In genomic region chr2:210172219-210172575, GRCh38 we compare ENCODE assay signal across 8 cellular contexts. TPM values are rescaled to one million over a fixed set of nuclear protein-coding genes. Genes with fewer than 3 reads are reported as not detected.
DNase-seq lines count a peak whose midpoint lies in the region; ATAC-seq and TF ChIP-seq lines count a peak whose summit lies in the region.

No MANE protein-coding gene starts in this region.

- H3K9me2 ChIP-seq in PC-3 (replicated peaks; ENCODE audit: low read length): no peaks in the 10 kb centered on the region

- H3K9me3 ChIP-seq in PC-3 (ENCODE audit: low read length) (no peaks in the 10 kb centered on the region), esophagus squamous epithelium (no peaks in the 10 kb centered on the region)

- no peak for TF ChIP-seq POLR2A in esophagus squamous epithelium (IDR thresholded peaks at IDR 0.05)

- BruUV-seq in PC-3 (replicated peaks; lab: Mats Ljungman, UMichigan): no TSS peak

- no peaks in the 10 kb centered on the region for H3K36me3 ChIP-seq in PC-3 (ENCODE audit: low read depth, low read length)
- no peaks in the 10 kb centered on the region for H3K36me3 ChIP-seq in esophagus squamous epithelium
- H3K36me3 ChIP-seq in rectal smooth muscle tissue (ENCODE audit: control insufficient read depth, insufficient read depth, low read length): no peaks in the 10 kb centered on the region

- TF ChIP-seq CTCF in PC-3 (conservative IDR thresholded peaks at IDR 0.05; ENCODE audit: low read depth, low read length): no peak
- TF ChIP-seq CTCF in esophagus squamous epithelium (IDR thresholded peaks at IDR 0.05): no peak

- DNase-seq in ELR (ENCODE audit: low read depth) (peak; percentile 24), PC-3 (no peak), esophagus squamous epithelium (lab: John Stamatoyannopoulos, UW) (no peak), globus pallidus (ENCODE audit: low spot score) (no peak), HuH-7 (ENCODE audit: low spot score) (no peak), pons (ENCODE audit: low spot score) (no peak)
- no peak for DNase-seq in activated CD4-positive, alpha-beta T cell treated with anti-CD3 and anti-CD28 coated beads, Interleukin-2, amount 50 U/mL, for 48 hours

- CTCF ChIA-PET in PC-3 (lab: Charles Lee): no interaction called here

- H3K27ac ChIP-seq in PC-3 (ENCODE audit: low read length) (no peak overlapping the region), esophagus squamous epithelium (peak overlapping the region in 3 of 4 donors; percentile 100), rectal smooth muscle tissue (ENCODE audit: low read depth, low read length) (peak overlapping the region; percentile 82)

- H3F3A ChIP-seq in PC-3 (ENCODE audit: low read length, unreplicated experiment): peaks cover 6% of the 10 kb centered on the region

- POLR2A ChIA-PET in PC-3 (lab: Charles Lee; ENCODE audit: unreplicated experiment): no interaction called here

- no peaks in the 10 kb centered on the region; the same call in 1 of the 2 replicates for H3K27me3 ChIP-seq in PC-3 (ENCODE audit: low read length)
- H3K27me3 ChIP-seq in esophagus squamous epithelium: no peaks in the 10 kb centered on the region
- no peaks in the 10 kb centered on the region for H3K27me3 ChIP-seq in rectal smooth muscle tissue (ENCODE audit: control insufficient read depth, insufficient read depth, low read length)

- 16 to 19% methylated on average over 8 of the region's 8 CpGs for WGBS in esophagus squamous epithelium, 2 donors

- H3K4me1 ChIP-seq in PC-3 (ENCODE audit: insufficient read depth, low read length) (peaks cover 17% of the 10 kb centered on the region), esophagus squamous epithelium (peaks cover 0 to 41% (median 21%) of the 10 kb centered on the region in 3 donors), rectal smooth muscle tissue (ENCODE audit: control insufficient read depth, insufficient read depth, low read length) (peaks cover 13% of the 10 kb centered on the region)

- H3K9ac ChIP-seq in PC-3 (ENCODE audit: low read length) (no peak overlapping the region), rectal smooth muscle tissue (ENCODE audit: low read length) (no peak overlapping the region)

- peak overlapping the region; percentile 98 for H2AFZ ChIP-seq in PC-3 (ENCODE audit: low read length)

- H3K4me3 ChIP-seq in PC-3 (ENCODE audit: low read length): peak overlapping the region; percentile 75
- H3K4me3 ChIP-seq in esophagus squamous epithelium: peak overlapping the region; percentile 71 to 97 (median 92)
- peak overlapping the region; percentile 74 for H3K4me3 ChIP-seq in rectal smooth muscle tissue (ENCODE audit: low read length)

- peak overlapping the region; percentile 95 for H3K4me2 ChIP-seq in PC-3 (ENCODE audit: low read length)

- intact Hi-C loops in PC-3 (cut with micrococcal nuclease) (loop anchor here (2.0 to 5.0 kb wide), 2 partner anchors 23 to 85 kb away; no protein-coding TSS in a partner anchor), esophagus squamous epithelium (cut with DNase I) (no loop called here)

- peaks cover 14% of the 10 kb centered on the region; the same call in 1 of the 2 replicates for H3K79me2 ChIP-seq in PC-3 (ENCODE audit: low read length)

- H4K20me1 ChIP-seq in PC-3 (ENCODE audit: low read length): no peaks in the 10 kb centered on the region

- ATAC-seq in PC-3: no peak

RNA-seq across cellular contexts. Expression of gene KANSL1L, which starts 1.0 kb away (rescaled TPM):
- total RNA-seq in PC-3 (2014; rRNA removed): 2.2 and 2.3 TPM in 2 replicates
- total RNA-seq in esophagus squamous epithelium: 10 to 100 TPM in 3 of 4 donors, 1 to 10 TPM in 1; 9.1 to 21.7 (median 13.6) TPM

RNA-seq across cellular contexts. Expression of gene ACADL, which starts 53.0 kb away (rescaled TPM):
- total RNA-seq in PC-3 (2014; rRNA removed) (0.07 TPM in 1 of 2 replicates, not detected in the other), esophagus squamous epithelium (1 to 10 TPM in 2 of 4 donors, under 1 TPM in 2; 0.44 to 1.6 (median 0.95) TPM)
